ENCODE assay signal across 8 cellular contexts in genomic region chr12:102169922-102170698, GRCh38. TPM values are rescaled to one million over a fixed set of nuclear protein-coding genes. Genes with fewer than 3 reads are reported as not detected.
DNase-seq lines count a peak whose midpoint lies in the region; ATAC-seq and TF ChIP-seq lines count a peak whose summit lies in the region.

No MANE protein-coding gene starts in this region.

- DNase-seq in activated naive CD8-positive, alpha-beta T cell treated with anti-CD3 and anti-CD28 coated beads, Interleukin-2, amount 50 U/mL, for 24 hours, result no peak
- no peak for DNase-seq in activated naive CD8-positive, alpha-beta T cell treated with anti-CD3 and anti-CD28 coated beads for 36 hours
- DNase-seq in amniotic stem cell (lab: John Stamatoyannopoulos, UW), result peak; percentile 3
- peak; percentile 58 for DNase-seq in left kidney (ENCODE audit: low read depth, low spot score)
- DNase-seq in UCSD-AML1 (lab: John Stamatoyannopoulos, UW; ENCODE audit: unreplicated experiment), result no peak

- H3K36me3 Mint-ChIP-seq in activated naive CD8-positive, alpha-beta T cell treated with anti-CD3 and anti-CD28 coated beads, Interleukin-2, amount 50 U/mL, for 24 hours (ENCODE audit: low read depth), result peaks cover 8% of the 10 kb centered on the region
- peaks cover 12% of the 10 kb centered on the region for H3K36me3 Mint-ChIP-seq in activated naive CD8-positive, alpha-beta T cell treated with anti-CD3 and anti-CD28 coated beads for 36 hours

- ATAC-seq in activated naive CD8-positive, alpha-beta T cell treated with anti-CD3 and anti-CD28 coated beads, Interleukin-2, amount 50 U/mL, for 24 hours, result peak; percentile 49
- ATAC-seq in HG03571 (IDR thresholded peaks at IDR 0.05; ENCODE audit: unreplicated experiment) (no peak), GM18520 (IDR thresholded peaks at IDR 0.05; ENCODE audit: unreplicated experiment) (no peak)

- TF ChIP-seq CTCF in LNCAP (IDR thresholded peaks at IDR 0.05), result peak; percentile 94

- H3K4me1 Mint-ChIP-seq in activated naive CD8-positive, alpha-beta T cell treated with anti-CD3 and anti-CD28 coated beads, Interleukin-2, amount 50 U/mL, for 24 hours, result peaks cover 20% of the 10 kb centered on the region
- peaks cover 11% of the 10 kb centered on the region for H3K4me1 Mint-ChIP-seq in activated naive CD8-positive, alpha-beta T cell treated with anti-CD3 and anti-CD28 coated beads for 36 hours

- no peak overlapping the region for H3K4me3 Mint-ChIP-seq in activated naive CD8-positive, alpha-beta T cell treated with anti-CD3 and anti-CD28 coated beads, Interleukin-2, amount 50 U/mL, for 24 hours
- no peak overlapping the region for H3K4me3 Mint-ChIP-seq in activated naive CD8-positive, alpha-beta T cell treated with anti-CD3 and anti-CD28 coated beads for 36 hours

- H3K9me3 Mint-ChIP-seq in activated naive CD8-positive, alpha-beta T cell treated with anti-CD3 and anti-CD28 coated beads, Interleukin-2, amount 50 U/mL, for 24 hours, result no peaks in the 10 kb centered on the region
- H3K9me3 Mint-ChIP-seq in activated naive CD8-positive, alpha-beta T cell treated with anti-CD3 and anti-CD28 coated beads for 36 hours, result no peaks in the 10 kb centered on the region

- H3K27me3 Mint-ChIP-seq in activated naive CD8-positive, alpha-beta T cell treated with anti-CD3 and anti-CD28 coated beads, Interleukin-2, amount 50 U/mL, for 24 hours, result no peaks in the 10 kb centered on the region
- H3K27me3 Mint-ChIP-seq in activated naive CD8-positive, alpha-beta T cell treated with anti-CD3 and anti-CD28 coated beads for 36 hours, result no peaks in the 10 kb centered on the region

- H3K27ac Mint-ChIP-seq in activated naive CD8-positive, alpha-beta T cell treated with anti-CD3 and anti-CD28 coated beads, Interleukin-2, amount 50 U/mL, for 24 hours, result no peak overlapping the region
- no peak overlapping the region for H3K27ac Mint-ChIP-seq in activated naive CD8-positive, alpha-beta T cell treated with anti-CD3 and anti-CD28 coated beads for 36 hours

RNA-seq across cellular contexts. Expression of gene PMCH, which starts 27.5 kb away (rescaled TPM):
- under 1 TPM in 1 of 2 experiments, not detected in 1; 0.68 TPM for total RNA-seq in activated naive CD8-positive, alpha-beta T cell treated with anti-CD3 and anti-CD28 coated beads for 36 hours

RNA-seq across cellular contexts. Expression of gene PARPBP, which starts 50.1 kb away (rescaled TPM):
- total RNA-seq in activated naive CD8-positive, alpha-beta T cell treated with anti-CD3 and anti-CD28 coated beads for 36 hours, result 10 to 100 TPM; 23.8 to 26.3 TPM

RNA-seq across cellular contexts. Expression of gene NUP37, which starts 50.2 kb away (rescaled TPM):
- total RNA-seq in activated naive CD8-positive, alpha-beta T cell treated with anti-CD3 and anti-CD28 coated beads for 36 hours, result 100 to 1,000 TPM; 107 to 117 TPM

Comparison
In these comparisons a context has a peak if more than half of its experiments do, and no peak if none do; other contexts are left out.
1. DNase-seq: peak in amniotic stem cell (single experiment) and left kidney (single experiment); none in activated naive CD8-positive, alpha-beta T cell treated with anti-CD3 and anti-CD28 coated beads, Interleukin-2, amount 50 U/mL, for 24 hours (single experiment), activated naive CD8-positive, alpha-beta T cell treated with anti-CD3 and anti-CD28 coated beads for 36 hours (single experiment) and UCSD-AML1 (single experiment).